8 cellular contexts compared by ENCODE assay signal in the genomic region with DNA sequence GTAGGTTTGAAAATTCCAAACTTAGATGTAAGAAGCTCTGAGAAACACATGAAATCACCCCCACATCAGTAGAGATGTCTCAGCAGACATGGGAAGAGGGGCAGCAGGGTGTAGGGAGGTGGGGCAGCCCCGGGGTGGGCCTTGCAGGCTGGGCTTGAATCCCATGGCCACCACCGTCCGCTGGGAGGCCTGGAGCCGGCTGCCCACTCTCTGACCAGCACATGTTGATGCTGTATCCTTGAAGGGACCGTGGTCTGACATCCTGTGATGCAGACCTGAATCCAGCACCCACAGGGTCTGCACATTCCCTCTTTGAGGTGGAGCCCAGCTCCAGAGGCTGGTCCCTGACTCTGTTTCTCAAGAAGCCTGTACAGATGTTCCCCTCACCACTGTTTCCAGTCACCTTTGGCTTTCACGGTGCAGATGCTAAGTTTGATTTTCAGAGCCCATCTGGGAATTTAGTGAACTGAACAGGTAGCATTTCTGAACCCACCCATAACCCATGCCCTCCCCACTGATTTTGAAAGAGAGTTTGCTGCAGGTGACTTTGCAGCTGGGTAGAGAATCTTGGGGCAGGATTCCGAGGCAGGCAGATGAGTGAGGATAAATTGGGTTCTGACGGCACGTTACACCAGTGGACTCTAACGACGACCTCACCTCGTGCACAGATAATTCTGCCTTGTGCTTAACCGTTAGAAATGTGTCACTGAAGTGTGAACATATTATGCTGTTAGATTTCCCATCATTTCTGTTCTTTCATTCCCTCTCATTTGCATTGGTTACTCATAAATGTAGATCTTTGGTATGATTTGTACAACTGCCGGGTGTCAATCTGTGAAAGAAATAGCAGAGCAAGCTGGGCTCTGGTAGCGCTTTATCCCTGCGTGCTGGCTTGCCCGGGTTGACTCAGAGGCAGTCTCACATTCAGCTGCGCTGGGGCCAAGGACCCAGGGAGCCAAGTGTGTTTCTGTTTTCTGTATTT. TPM values are rescaled to one million over a fixed set of nuclear protein-coding genes. Genes with fewer than 3 reads are reported as not detected.
DNase-seq lines count a peak whose midpoint lies in the region; ATAC-seq and TF ChIP-seq lines count a peak whose summit lies in the region.

No MANE protein-coding gene starts in this region.

- TF ChIP-seq POLR2A in GM18526 (IDR thresholded peaks at IDR 0.05; ENCODE audit: extremely low read depth, insufficient read length) = peak; percentile 61

- intact Hi-C loops in Calu3 (cut with micrococcal nuclease; ENCODE audit: unreplicated experiment) = no loop called here

- H3K36me3 Mint-ChIP-seq in memory B cell (peaks cover 40% of the 10 kb centered on the region), glutamatergic neuron (ENCODE audit: unreplicated experiment) (no peaks in the 10 kb centered on the region), Calu3 (ENCODE audit: insufficient read depth, unreplicated experiment) (no peaks in the 10 kb centered on the region)

- TF ChIP-seq CTCF in glutamatergic neuron (IDR thresholded peaks at IDR 0.05; ENCODE audit: partially characterized antibody, unreplicated experiment) = no peak
- TF ChIP-seq CTCF in Calu3 (IDR thresholded peaks at IDR 0.05; ENCODE audit: unreplicated experiment) = no peak

- no peaks in the 10 kb centered on the region for H3K9me3 Mint-ChIP-seq in memory B cell
- H3K9me3 Mint-ChIP-seq in glutamatergic neuron (ENCODE audit: unreplicated experiment) = peaks cover 1% of the 10 kb centered on the region
- no peaks in the 10 kb centered on the region for H3K9me3 Mint-ChIP-seq in Calu3 (ENCODE audit: low read depth, unreplicated experiment)

- CTCF ChIA-PET in Calu3 (lab: Charles Lee) = interaction anchor here (0.6 kb wide), 1 partner anchor 162 kb away, joined by 8 read pairs; no protein-coding TSS in a partner anchor

- H3K4me1 Mint-ChIP-seq in memory B cell = peaks cover 56% of the 10 kb centered on the region
- H3K4me1 Mint-ChIP-seq in glutamatergic neuron (ENCODE audit: low read depth, unreplicated experiment) = peaks cover 10% of the 10 kb centered on the region
- H3K4me1 Mint-ChIP-seq in Calu3 (ENCODE audit: low read depth, unreplicated experiment) = no peaks in the 10 kb centered on the region

- H3K27ac Mint-ChIP-seq in memory B cell (peak overlapping the region; percentile 99), glutamatergic neuron (ENCODE audit: unreplicated experiment) (no peak overlapping the region), Calu3 (ENCODE audit: unreplicated experiment) (no peak overlapping the region)

- H3K27me3 Mint-ChIP-seq in memory B cell (no peaks in the 10 kb centered on the region), glutamatergic neuron (ENCODE audit: unreplicated experiment) (no peaks in the 10 kb centered on the region), Calu3 (ENCODE audit: unreplicated experiment) (peaks cover 100% of the 10 kb centered on the region)

- ATAC-seq in HG02970 (IDR thresholded peaks at IDR 0.05; ENCODE audit: low FRiP score, unreplicated experiment) = peak; percentile 69
- ATAC-seq in memory B cell (ENCODE audit: low read depth) = peak; percentile 30

- H3K4me3 Mint-ChIP-seq in memory B cell (peak overlapping the region; percentile 79), glutamatergic neuron (ENCODE audit: unreplicated experiment) (no peak overlapping the region), Calu3 (ENCODE audit: low read depth, unreplicated experiment) (no peak overlapping the region)

- DNase-seq in activated CD4-positive, alpha-beta T cell treated with anti-CD3 and anti-CD28 coated beads for 24 hours (ENCODE audit: low read depth in 2 of 2) = peak; percentile 73 to 75
- DNase-seq in memory B cell (ENCODE audit: low spot score in 2 of 2) = no peak
- DNase-seq in glutamatergic neuron = no peak
- no peak for DNase-seq in DMS53 (lab: John Stamatoyannopoulos, UW)
- DNase-seq in AG08396 (ENCODE audit: low spot score) = no peak
- DNase-seq in Calu3 = no peak

- no TSS peak for BruUV-seq in Calu3 (replicated peaks; lab: Mats Ljungman, UMichigan)

RNA-seq across cellular contexts. Expression of gene IKZF1, which starts 45.7 kb away (rescaled TPM):
- 1.1 TPM for total RNA-seq in glutamatergic neuron (ENCODE audit: unreplicated experiment)
- 0.24 and 0.28 TPM in 2 replicates for total RNA-seq in Calu3 (2022)

Comparison
In these comparisons a context has a peak if more than half of its experiments do, and no peak if none do; other contexts are left out.
1. DNase-seq: peak in activated CD4-positive, alpha-beta T cell treated with anti-CD3 and anti-CD28 coated beads for 24 hours (2 of 2); none in memory B cell (0 of 2), glutamatergic neuron (single experiment), DMS53 (single experiment), AG08396 (single experiment) and Calu3 (single experiment).